12 cellular contexts compared by ENCODE assay signal in genomic region chr22:22462813-22463567, GRCh38. TPM values are rescaled to one million over a fixed set of nuclear protein-coding genes. Genes with fewer than 3 reads are reported as not detected.
DNase-seq lines count a peak whose midpoint lies in the region; TF ChIP-seq lines count a peak whose summit lies in the region.
"Had no signal": no experiment of that assay in that cellular context is flagged by ENCODE, and none has a peak within 500 bp of the region (broad histone marks: within the 10 kb centered on the region; RNA-seq: fewer than 3 reads in every experiment).

No MANE protein-coding gene starts in this region.

- H3K4me1 ChIP-seq in H9 (ENCODE audit: insufficient read depth, low read length), result no peaks in the 10 kb centered on the region

- H3K79me2 ChIP-seq in H9 (ENCODE audit: insufficient read depth, low read length) (no peaks in the 10 kb centered on the region), SU-DHL-6 (ENCODE audit: insufficient read depth, low read length) (no peaks in the 10 kb centered on the region)

- H4K8ac ChIP-seq in H9 (replicated peaks; ENCODE audit: insufficient read length, low read depth, low read length), result no peak overlapping the region

- H3K9me3 ChIP-seq in H9 (ENCODE audit: control insufficient read depth, low read depth, low read length), result peaks cover 15% of the 10 kb centered on the region
- peaks cover 14% of the 10 kb centered on the region; the same call in 1 of the 2 replicates for H3K9me3 ChIP-seq in SU-DHL-6 (ENCODE audit: insufficient read depth, low read length)

- no peak overlapping the region for H2BK20ac ChIP-seq in H9 (ENCODE audit: low read depth, low read length, poor library complexity, severe bottlenecking)

- no peak overlapping the region for H3K18ac ChIP-seq in H9 (ENCODE audit: insufficient read length, low read depth, low read length)

- no peak overlapping the region for H2BK120ac ChIP-seq in H9 (ENCODE audit: low read depth, low read length, poor library complexity, severe bottlenecking)

- H2BK5ac ChIP-seq in H9 (ENCODE audit: insufficient read length, low read length), result no peak overlapping the region

- no peak overlapping the region for H3K4me3 Mint-ChIP-seq in H9
- H3K4me3 Mint-ChIP-seq in activated naive CD4-positive, alpha-beta T cell treated with anti-CD3 and anti-CD28 coated beads, Interleukin-2, amount 10 ng/mL, durations not matched to agents 7 days and 5 days, result no peak overlapping the region
- H3K4me3 Mint-ChIP-seq: activated T-cell treated with anti-CD3 and anti-CD28 coated beads, Interleukin-2, amount 50 U/mL, for 24 hours; nephron had no signal

- H4K20me1 ChIP-seq in H9 (ENCODE audit: control insufficient read depth, insufficient read depth, insufficient read length) (no peaks in the 10 kb centered on the region), SU-DHL-6 (ENCODE audit: low read depth, low read length) (no peaks in the 10 kb centered on the region)

- no CpG with 5 or more reads among the region's 6 CpGs for WGBS in H9 (ENCODE audit: extremely low coverage, insufficient read length, low lambda C conversion rate)

- H3K4me3 ChIP-seq in SU-DHL-6 (ENCODE audit: insufficient read depth, low read length, poor library complexity, severe bottlenecking) (no peak overlapping the region), kidney epithelial cell (ENCODE audit: low read depth, low read length) (no peak overlapping the region)

- no peak overlapping the region for H3K56ac ChIP-seq in H9 (ENCODE audit: insufficient read length, low read depth, low read length)

- H3K9ac ChIP-seq in H9 (ENCODE audit: extremely low read depth, insufficient read length, low read length) (no peak overlapping the region), SU-DHL-6 (ENCODE audit: low read length) (no peak overlapping the region)

- DNase-seq in NCI-H2107 treated with DMSO at 0.1 percent for 48 hours (lab: John Stamatoyannopoulos, UW; ENCODE audit: unreplicated experiment), result peak; percentile 4
- DNase-seq in NCI-H2107 (lab: John Stamatoyannopoulos, UW), result no peak
- DNase-seq in H9, result no peak
- no peak for DNase-seq in kidney epithelial cell (ENCODE audit: low read depth)
- no peak for DNase-seq in foreskin melanocyte
- no peak for DNase-seq in hippocampal formation (lab: John Stamatoyannopoulos, UW)
- no peak for DNase-seq in activated naive CD4-positive, alpha-beta T cell treated with anti-CD3 and anti-CD28 coated beads, Interleukin-2, amount 10 ng/mL, durations not matched to agents 7 days and 5 days
- DNase-seq: activated T-cell treated with anti-CD3 and anti-CD28 coated beads, Interleukin-2, amount 50 U/mL, for 24 hours; stimulated activated CD4-positive, alpha-beta T cell treated with anti-CD3 and anti-CD28 coated beads, Interleukin-15, amount 100 ng/mL, for 24 hours; WERI-Rb-1 had no signal

- no peaks in the 10 kb centered on the region for H3K79me1 ChIP-seq in H9 (ENCODE audit: insufficient read depth, low read depth, low read length, poor library complexity, severe bottlenecking)

- H2BK12ac ChIP-seq in H9 (ENCODE audit: insufficient read length, low read depth, low read length), result no peak overlapping the region

- peak; percentile 52 for TF ChIP-seq CTCF in H9 (conservative IDR thresholded peaks at IDR 0.05)
- peak; percentile 37 for TF ChIP-seq CTCF in SU-DHL-6 (IDR thresholded peaks at IDR 0.05; ENCODE audit: insufficient read depth, low read length, poor library complexity, severe bottlenecking)
- TF ChIP-seq CTCF in kidney epithelial cell (IDR thresholded peaks at IDR 0.05; ENCODE audit: insufficient read depth, low read length, poor library complexity, severe bottlenecking), result peak; percentile 27

- H3K23me2 ChIP-seq in H9 (ENCODE audit: insufficient read length, low read depth, low read length, poor library complexity, severe bottlenecking), result no peaks in the 10 kb centered on the region

- H3K27me3 ChIP-seq in H9 (ENCODE audit: insufficient read depth, low read length) (peaks cover 8% of the 10 kb centered on the region), SU-DHL-6 (ENCODE audit: low read length) (no peaks in the 10 kb centered on the region), kidney epithelial cell (ENCODE audit: control insufficient read depth, insufficient read depth, low read length) (no peaks in the 10 kb centered on the region)

- H3K36me3 ChIP-seq in SU-DHL-6 (ENCODE audit: low read length), result no peaks in the 10 kb centered on the region
- H3K36me3 ChIP-seq in kidney epithelial cell (ENCODE audit: control insufficient read depth, insufficient read depth, low read length), result no peaks in the 10 kb centered on the region
- H3K36me3 ChIP-seq: WERI-Rb-1 had no signal

- no peak overlapping the region for H2BK15ac ChIP-seq in H9 (ENCODE audit: low read depth, low read length)

- peaks cover 32 to 36% of the 10 kb centered on the region in 2 experiments for H3K9me3 Mint-ChIP-seq in H9
- H3K9me3 Mint-ChIP-seq in activated naive CD4-positive, alpha-beta T cell treated with anti-CD3 and anti-CD28 coated beads, Interleukin-2, amount 10 ng/mL, durations not matched to agents 7 days and 5 days, result peaks cover 20% of the 10 kb centered on the region

- H3K23ac ChIP-seq in H9 (ENCODE audit: insufficient read length, low read depth, low read length), result no peak overlapping the region

- H4K91ac ChIP-seq in H9 (ENCODE audit: insufficient read length, low read depth, low read length), result no peak overlapping the region

- peaks cover 8 to 11% (median 10%) of the 10 kb centered on the region in 3 experiments; a peak in 6 of 7 replicates for H3K36me3 Mint-ChIP-seq in H9 (ENCODE audit: insufficient read depth in 1 of 3, low read depth in 3 of 3)
- no peaks in the 10 kb centered on the region for H3K36me3 Mint-ChIP-seq in activated naive CD4-positive, alpha-beta T cell treated with anti-CD3 and anti-CD28 coated beads, Interleukin-2, amount 10 ng/mL, durations not matched to agents 7 days and 5 days

- H3K4me1 Mint-ChIP-seq in H9, result peaks cover 0 to 2% of the 10 kb centered on the region in 2 experiments; a peak in 2 of 4 replicates
- H3K4me1 Mint-ChIP-seq in activated naive CD4-positive, alpha-beta T cell treated with anti-CD3 and anti-CD28 coated beads, Interleukin-2, amount 10 ng/mL, durations not matched to agents 7 days and 5 days, result no peaks in the 10 kb centered on the region
- H3K4me1 Mint-ChIP-seq: nephron had no signal

- CTCF ChIA-PET in activated naive CD4-positive, alpha-beta T cell treated with anti-CD3 and anti-CD28 coated beads, Interleukin-2, amount 10 ng/mL, durations not matched to agents 7 days and 5 days (lab: Charles Lee), result interaction anchor here (0.6 to 2.7 kb wide), 11 partner anchors 10 to 349 kb away, joined by 3 to 15 read pairs (median 4); no protein-coding TSS in a partner anchor

- H2AFZ ChIP-seq in H9 (ENCODE audit: low read length) (no peak overlapping the region), SU-DHL-6 (ENCODE audit: low read depth, low read length, severe bottlenecking) (no peak overlapping the region)

- H4K5ac ChIP-seq in H9 (ENCODE audit: insufficient read length, low read depth, low read length), result no peak overlapping the region

- peaks cover 4% of the 10 kb centered on the region; the same call in 1 of the 2 replicates for H3F3A ChIP-seq in SU-DHL-6 (ENCODE audit: insufficient read depth)

- H3K27ac Mint-ChIP-seq in H9, result no peak overlapping the region
- H3K27ac Mint-ChIP-seq in activated naive CD4-positive, alpha-beta T cell treated with anti-CD3 and anti-CD28 coated beads, Interleukin-2, amount 10 ng/mL, durations not matched to agents 7 days and 5 days, result no peak overlapping the region
- H3K27ac Mint-ChIP-seq: activated T-cell treated with anti-CD3 and anti-CD28 coated beads, Interleukin-2, amount 50 U/mL, for 24 hours; nephron had no signal

- no peak overlapping the region for H2AK5ac ChIP-seq in H9 (ENCODE audit: insufficient read length, low read length)

- no peak overlapping the region for H3K14ac ChIP-seq in H9 (ENCODE audit: insufficient read depth, low read length)

- no peak overlapping the region for H3K27ac ChIP-seq in H9 (ENCODE audit: insufficient read length, low read depth, low read length)
- no peak overlapping the region for H3K27ac ChIP-seq in SU-DHL-6 (ENCODE audit: low read depth, low read length)
- H3K27ac ChIP-seq: WERI-Rb-1 had no signal

- H3K4me2 ChIP-seq in H9 (ENCODE audit: insufficient read depth, insufficient read length, low read length) (no peak overlapping the region), SU-DHL-6 (ENCODE audit: low read depth, low read length, poor library complexity, severe bottlenecking) (no peak overlapping the region)

- H3T11ph ChIP-seq in H9 (ENCODE audit: low read length), result no peak overlapping the region

- H3K27me3 Mint-ChIP-seq in H9 (ENCODE audit: low read depth), result peaks cover 100% of the 10 kb centered on the region
- peaks cover 27% of the 10 kb centered on the region for H3K27me3 Mint-ChIP-seq in activated naive CD4-positive, alpha-beta T cell treated with anti-CD3 and anti-CD28 coated beads, Interleukin-2, amount 10 ng/mL, durations not matched to agents 7 days and 5 days

- H3K4ac ChIP-seq in H9 (ENCODE audit: low read depth, low read length), result no peak overlapping the region

- H3K9me2 ChIP-seq in SU-DHL-6 (replicated peaks; ENCODE audit: insufficient read depth, low read length), result no peaks in the 10 kb centered on the region

RNA-seq across cellular contexts. Expression of gene ZNF280B, which starts 45.6 kb away (rescaled TPM):
- total RNA-seq in H9 (2021) (8.2 and 9.2 TPM in 2 replicates), kidney epithelial cell (2.7 and 4.0 TPM in 2 replicates)

RNA-seq across cellular contexts. Expression of gene ZNF280A, which starts 57.1 kb away (rescaled TPM):
- total RNA-seq in H9 (2021) (0.13 and 0.15 TPM in 2 replicates), kidney epithelial cell (not detected in 2 replicates)
